ENCODE assay signal across 8 cellular contexts in the genomic region with DNA sequence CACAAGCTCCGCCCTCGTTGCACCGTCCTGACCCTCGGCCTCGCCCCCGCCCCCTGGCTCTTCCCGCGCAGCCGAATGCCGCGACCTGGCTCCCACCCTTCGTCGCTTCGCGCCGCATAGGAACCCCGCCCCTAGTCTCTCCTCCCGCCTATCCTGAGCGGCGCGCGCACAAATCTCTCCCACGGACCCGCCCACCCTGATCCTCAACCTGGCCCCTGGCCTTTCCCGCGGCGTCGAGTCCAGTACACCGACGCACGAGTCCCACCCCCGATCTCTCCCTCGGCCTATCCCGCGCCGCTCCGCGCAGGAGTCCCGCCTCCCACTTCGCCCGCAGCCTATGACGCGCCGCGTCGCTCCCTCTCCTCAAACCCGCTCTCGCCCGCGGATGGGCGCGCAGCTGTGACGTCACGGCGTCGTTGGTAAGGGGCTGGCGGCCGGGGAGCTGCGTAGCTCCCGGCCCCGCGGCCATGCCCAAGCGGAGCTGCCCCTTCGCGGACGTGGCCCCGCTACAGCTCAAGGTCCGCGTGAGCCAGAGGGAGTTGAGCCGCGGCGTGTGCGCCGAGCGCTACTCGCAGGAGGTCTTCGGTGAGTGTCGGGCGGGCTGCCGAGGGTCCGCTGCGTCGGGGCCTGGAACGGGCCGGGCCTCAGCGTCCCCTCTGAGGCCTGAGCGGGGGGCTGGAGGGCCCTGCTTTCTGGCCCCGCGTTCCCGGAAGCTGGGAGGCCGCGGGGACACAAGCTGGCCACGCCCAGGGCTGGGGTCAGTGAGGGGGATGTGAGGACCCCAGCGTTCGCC. TPM values are rescaled to one million over a fixed set of nuclear protein-coding genes. Genes with fewer than 3 reads are reported as not detected.
DNase-seq lines count a peak whose midpoint lies in the region; ATAC-seq and TF ChIP-seq lines count a peak whose summit lies in the region.

A gene with protein sequence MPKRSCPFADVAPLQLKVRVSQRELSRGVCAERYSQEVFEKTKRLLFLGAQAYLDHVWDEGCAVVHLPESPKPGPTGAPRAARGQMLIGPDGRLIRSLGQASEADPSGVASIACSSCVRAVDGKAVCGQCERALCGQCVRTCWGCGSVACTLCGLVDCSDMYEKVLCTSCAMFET (plus strand): TSS at position 413 of the 793 bp plus-strand sequence. CDS start 55 bp downstream, at position 468.

- TF ChIP-seq POLR2A in erythroblast (IDR thresholded peaks at IDR 0.05; ENCODE audit: low read length), result peak; percentile 75

- H3K27me3 Mint-ChIP-seq in activated T-cell treated with anti-CD3 and anti-CD28 coated beads, Interleukin-2, amount 50 U/mL, for 4 hours (ENCODE audit: low read depth), result no peaks in the 10 kb centered on the region

- peak; percentile 99 for DNase-seq in DMS53 (lab: John Stamatoyannopoulos, UW)
- DNase-seq in KG1 (lab: John Stamatoyannopoulos, UW), result peak; percentile 100
- DNase-seq in Panc1 (ENCODE audit: low read depth, low spot score), result peak; percentile 93
- DNase-seq in activated T-cell treated with anti-CD3 and anti-CD28 coated beads, Interleukin-2, amount 50 U/mL, for 4 hours, result peak; percentile 99
- peak; percentile 100 for DNase-seq in erythroblast (lab: John Stamatoyannopoulos, UW)
- peak; percentile 100 for DNase-seq in stimulated activated CD8-positive, alpha-beta memory T cell treated with anti-CD3 and anti-CD28 coated beads, Interleukin-4, amount 100 ng/mL, for 48 hours

- H3K9me3 ChIP-seq in Panc1 (ENCODE audit: control insufficient read depth, insufficient read depth, low read depth, low read length) (no peaks in the 10 kb centered on the region), mucosa of rectum (ENCODE audit: control insufficient read depth in 2 of 2, low read length in 2 of 2) (no peaks in the 10 kb centered on the region)

- H3K9ac ChIP-seq in mucosa of rectum (ENCODE audit: low read depth in 1 of 2, low read length in 2 of 2), result peak within 1 kb of the TSS; percentile 83 to 92

- intact Hi-C loops in Panc1 (cut with micrococcal nuclease; ENCODE audit: unreplicated experiment), result no loop called here

- no peak for TF ChIP-seq CTCF in Panc1 (IDR thresholded peaks at IDR 0.05)

- CTCF ChIA-PET in Panc1 (lab: Charles Lee), result interaction anchor here (0.5 to 1.4 kb wide), 5 partner anchors 15 to 339 kb away, joined by 3 to 5 read pairs (median 4); no protein-coding TSS in a partner anchor

- H3K4me3 ChIP-seq in Panc1 (ENCODE audit: low read depth in 2 of 2, low read length in 2 of 2) (peak within 1 kb of the TSS; percentile 76 to 88), mucosa of rectum (ENCODE audit: low read length in 2 of 2) (peak within 1 kb of the TSS; percentile 87 to 90)

- no peaks in the 10 kb centered on the region for H3K9me3 Mint-ChIP-seq in activated T-cell treated with anti-CD3 and anti-CD28 coated beads, Interleukin-2, amount 50 U/mL, for 4 hours

- H3K36me3 Mint-ChIP-seq in activated T-cell treated with anti-CD3 and anti-CD28 coated beads, Interleukin-2, amount 50 U/mL, for 4 hours (ENCODE audit: insufficient read depth), result peaks cover 11% of the 10 kb centered on the region

- peak within 1 kb of the TSS; percentile 87 for H3K4me3 Mint-ChIP-seq in activated T-cell treated with anti-CD3 and anti-CD28 coated beads, Interleukin-2, amount 50 U/mL, for 4 hours

- in situ Hi-C loops in Panc1 (cut with HindIII; ENCODE audit: low pct_unique_long_range_greater_than_20kb, low sequenced_read_pairs), result no loop called here

- no peaks in the 10 kb centered on the region for H3K27me3 ChIP-seq in Panc1 (ENCODE audit: control insufficient read depth, insufficient read depth, low read length)
- H3K27me3 ChIP-seq in mucosa of rectum (ENCODE audit: control insufficient read depth in 2 of 2, insufficient read depth in 2 of 2, low read length in 2 of 2), result no peaks in the 10 kb centered on the region

- ATAC-seq in GM21723 (IDR thresholded peaks at IDR 0.05; ENCODE audit: unreplicated experiment) (peak; percentile 92), Panc1 (peak; percentile 96)
- ATAC-seq in activated T-cell treated with anti-CD3 and anti-CD28 coated beads, Interleukin-2, amount 50 U/mL, for 4 hours, result peak; percentile 91 to 93

- H3K4me1 Mint-ChIP-seq in activated T-cell treated with anti-CD3 and anti-CD28 coated beads, Interleukin-2, amount 50 U/mL, for 4 hours (ENCODE audit: low read depth), result peaks cover 32% of the 10 kb centered on the region

- POLR2A ChIA-PET in Panc1 (lab: Charles Lee), result interaction anchor here (0.6 to 0.8 kb wide), 3 partner anchors 48 to 922 kb away, joined by 3 to 7 read pairs (median 3); a partner anchor contains a TSS

- H3K36me3 ChIP-seq in Panc1 (ENCODE audit: control insufficient read depth, insufficient read depth, low read length) (peaks cover 3% of the 10 kb centered on the region; the same call in 1 of the 2 replicates), mucosa of rectum (ENCODE audit: control insufficient read depth in 2 of 2, insufficient read depth in 2 of 2, low read length in 2 of 2) (peaks cover 23 to 26% of the 10 kb centered on the region in 2 donors)

- peaks cover 17% of the 10 kb centered on the region for H3K4me1 ChIP-seq in Panc1 (ENCODE audit: control insufficient read depth, insufficient read depth, low read length)
- H3K4me1 ChIP-seq in mucosa of rectum (ENCODE audit: control insufficient read depth in 2 of 2, insufficient read depth in 2 of 2, low read length in 2 of 2), result peaks cover 32 to 33% of the 10 kb centered on the region in 2 donors

- peak within 1 kb of the TSS; percentile 83 for H3K27ac ChIP-seq in Panc1 (ENCODE audit: low read length)
- peak within 1 kb of the TSS; percentile 83 to 87 for H3K27ac ChIP-seq in mucosa of rectum (ENCODE audit: low read depth in 2 of 2, low read length in 2 of 2)

- no TSS peak for BruUV-seq in Panc1 (replicated peaks; lab: Mats Ljungman, UMichigan)

RNA-seq across cellular contexts. Expression of the gene that starts here (rescaled TPM):
- 100 TPM for total RNA-seq in Panc1 (2021; ENCODE audit: unreplicated experiment)
- 184 TPM for polyA plus RNA-seq in Panc1 (2012; ENCODE audit: insufficient read length)
- total RNA-seq in activated T-cell treated with anti-CD3 and anti-CD28 coated beads, Interleukin-2, amount 50 U/mL, for 4 hours, result 100 to 1,000 TPM; 135 to 157 (median 149) TPM

Comparison
In these comparisons a context has a peak if more than half of its experiments do, and no peak if none do; other contexts are left out.
1. Peak in every context shown above with its lines: DNase-seq, ATAC-seq, H3K4me3 ChIP-seq and H3K27ac ChIP-seq.